Comparison of ENCODE assay signal across 12 cellular contexts in genomic region chr1:12052997-12053686, GRCh38. TPM values are rescaled to one million over a fixed set of nuclear protein-coding genes. Genes with fewer than 3 reads are reported as not detected.
DNase-seq lines count a peak whose midpoint lies in the region; ATAC-seq, FAIRE-seq and TF ChIP-seq lines count a peak whose summit lies in the region.
"Had no signal": no experiment of that assay in that cellular context is flagged by ENCODE, and none has a peak within 500 bp of the region (broad histone marks: within the 10 kb centered on the region; RNA-seq: fewer than 3 reads in every experiment).

No MANE protein-coding gene starts in this region.

- TF ChIP-seq POLR2A in GM12891 (IDR thresholded peaks at IDR 0.05; ENCODE audit: low read depth, low read length) (no peak), sigmoid colon (IDR thresholded peaks at IDR 0.05) (no peak)

- H3K9me3 ChIP-seq in OCI-LY1 (ENCODE audit: low read length) (no peaks in the 10 kb centered on the region), heart right ventricle (peaks cover 0 to 3% (median 0%) of the 10 kb centered on the region in 11 donors), sigmoid colon (no peaks in the 10 kb centered on the region)
- H3K9me3 ChIP-seq: mucosa of descending colon had no signal

- H4K20me1 ChIP-seq in OCI-LY1 (ENCODE audit: insufficient read depth, low read length): no peaks in the 10 kb centered on the region

- DNase-seq in GM12891 (ENCODE audit: insufficient read length, low spot score): no peak
- peak; percentile 64 to 70 for DNase-seq in heart right ventricle
- peak; percentile 80 for DNase-seq in sigmoid colon
- DNase-seq in NCI-H187 (lab: John Stamatoyannopoulos, UW): no peak
- no peak for DNase-seq in effector CD8-positive, alpha-beta T cell (lab: John Stamatoyannopoulos, UW)
- no peak for DNase-seq in stimulated activated CD4-positive, alpha-beta T cell treated with anti-CD3 and anti-CD28 coated beads, Interleukin-15, amount 100 ng/mL, for 24 hours
- DNase-seq: mucosa of descending colon, NCI-H524 treated with DMSO at 0.1 percent for 48 hours had no signal

- ATAC-seq in heart right ventricle (peak in 7 of 8 donors; percentile 60 to 89 (median 83)), HG02588 (IDR thresholded peaks at IDR 0.05; ENCODE audit: unreplicated experiment) (no peak)
- ATAC-seq: mucosa of descending colon had no signal

- H3K4me2 ChIP-seq in OCI-LY1 (ENCODE audit: low read length): no peak overlapping the region

- H3K4me3 ChIP-seq in OCI-LY1 (ENCODE audit: low read depth, low read length, poor library complexity, severe bottlenecking) (no peak overlapping the region), heart right ventricle (no peak overlapping the region), sigmoid colon (no peak overlapping the region)
- H3K4me3 ChIP-seq: mucosa of descending colon had no signal

- no peak overlapping the region for H2AFZ ChIP-seq in OCI-LY1 (ENCODE audit: low read length)

- peaks cover 7% of the 10 kb centered on the region for H3K27me3 ChIP-seq in OCI-LY1 (ENCODE audit: insufficient read depth, low read length)
- no peaks in the 10 kb centered on the region for H3K27me3 ChIP-seq in heart right ventricle
- H3K27me3 ChIP-seq in sigmoid colon: no peaks in the 10 kb centered on the region

- peak; percentile 15; the same call in 1 of the 2 replicates for TF ChIP-seq CTCF in OCI-LY1 (IDR thresholded peaks at IDR 0.05; ENCODE audit: low read length)
- peak in 3 of 9 donors; percentile 9 to 41 (median 24) for TF ChIP-seq CTCF in heart right ventricle (IDR thresholded peaks at IDR 0.05)
- TF ChIP-seq CTCF in sigmoid colon (IDR thresholded peaks at IDR 0.05): peak in 1 of 4 experiments; percentile 45

- H3F3A ChIP-seq in OCI-LY1 (ENCODE audit: insufficient read depth, low read length): no peaks in the 10 kb centered on the region

- H3K9ac ChIP-seq in OCI-LY1 (ENCODE audit: low read length): no peak overlapping the region

- 54 to 63% methylated on average over 14 of the region's 14 CpGs for WGBS in heart right ventricle, 2 donors
- WGBS in sigmoid colon, 2 donors: 83 to 88% methylated on average over 14 of the region's 14 CpGs

- H3K79me2 ChIP-seq in OCI-LY1 (ENCODE audit: insufficient read depth, low read length): no peaks in the 10 kb centered on the region

- no peaks in the 10 kb centered on the region for H3K9me2 ChIP-seq in OCI-LY1 (ENCODE audit: low read depth, low read length)

- no peaks in the 10 kb centered on the region for H3K4me1 ChIP-seq in OCI-LY1 (ENCODE audit: insufficient read depth, low read length, severe bottlenecking)
- peaks cover 0 to 22% (median 16%) of the 10 kb centered on the region in 9 donors for H3K4me1 ChIP-seq in heart right ventricle
- peaks cover 0 to 26% (median 18%) of the 10 kb centered on the region in 4 donors for H3K4me1 ChIP-seq in sigmoid colon

- no peak overlapping the region for H3K27ac ChIP-seq in OCI-LY1 (ENCODE audit: low read depth, low read length, poor library complexity, severe bottlenecking)
- peak overlapping the region in 8 of 10 donors; percentile 39 to 77 (median 64) for H3K27ac ChIP-seq in heart right ventricle
- peak overlapping the region in 2 of 4 donors; percentile 53 to 56 for H3K27ac ChIP-seq in sigmoid colon

- intact Hi-C loops in heart right ventricle (cut with DNase I): loop anchor here in 1 of 10 donors (5.0 kb wide), 1 partner anchor 631 kb away; no protein-coding TSS in a partner anchor
- intact Hi-C loops in sigmoid colon (cut with DNase I): no loop called here

- no peak for TF ChIP-seq EP300 in sigmoid colon (IDR thresholded peaks at IDR 0.05)

- H3K36me3 ChIP-seq in OCI-LY1 (ENCODE audit: insufficient read depth, low read length): no peaks in the 10 kb centered on the region
- H3K36me3 ChIP-seq in heart right ventricle: no peaks in the 10 kb centered on the region
- no peaks in the 10 kb centered on the region for H3K36me3 ChIP-seq in sigmoid colon

- FAIRE-seq in GM12891 (lab: Jason Lieb, UNC): peak; percentile 62

TF ChIP-seq in GM12891, 5 proteins besides CTCF, POLR2A, EP300 and RAD21:
- TF ChIP-seq POU2F2 (IDR thresholded peaks at IDR 0.05; ENCODE audit: low read depth, low read length): no peak

RNA-seq across cellular contexts. Expression of gene TNFRSF8, which starts 10.0 kb away (rescaled TPM):
- 54.1 TPM for polyA plus RNA-seq in GM12891 (2012; ENCODE audit: low read depth, missing spikeins)
- 1 to 10 TPM in 5 of 10 donors, under 1 TPM in 5; 0.21 to 1.7 (median 0.97) TPM for total RNA-seq in heart right ventricle
- polyA plus RNA-seq in heart right ventricle: 1 to 10 TPM; 1.4 to 2.4 TPM
- 1 to 10 TPM in 1 of 4 donors, under 1 TPM in 3; 0.68 to 1.1 (median 0.77) TPM for total RNA-seq in sigmoid colon
- polyA plus RNA-seq in sigmoid colon: 1 to 10 TPM in 1 of 3 donors, under 1 TPM in 1, not detected in 1; 0.92 to 1.8 TPM
- total RNA-seq: chondrocyte, temporal lobe had no signal

RNA-seq across cellular contexts. Expression of gene MIIP, which starts 33.8 kb away (rescaled TPM):
- polyA plus RNA-seq in GM12891 (2012; ENCODE audit: low read depth, missing spikeins): 43.9 TPM
- total RNA-seq in heart right ventricle (10 to 100 TPM; 10.2 to 17.4 (median 15.0) TPM), sigmoid colon (10 to 100 TPM; 23.7 to 31.2 (median 27.4) TPM)
- polyA plus RNA-seq in heart right ventricle (10 to 100 TPM; 25.5 to 35.2 TPM), sigmoid colon (10 to 100 TPM; 12.7 to 32.6 (median 18.0) TPM)

Comparison
In these comparisons a context has a peak if more than half of its experiments do, and no peak if none do; other contexts are left out.
1. DNase-seq: peak in heart right ventricle (2 of 2) and sigmoid colon (single experiment); none in GM12891 (single experiment), NCI-H187 (0 of 2), effector CD8-positive, alpha-beta T cell (single experiment) and stimulated activated CD4-positive, alpha-beta T cell treated with anti-CD3 and anti-CD28 coated beads, Interleukin-15, amount 100 ng/mL, for 24 hours (single experiment).